ENCODE assay signal across 8 cellular contexts in the genomic region with DNA sequence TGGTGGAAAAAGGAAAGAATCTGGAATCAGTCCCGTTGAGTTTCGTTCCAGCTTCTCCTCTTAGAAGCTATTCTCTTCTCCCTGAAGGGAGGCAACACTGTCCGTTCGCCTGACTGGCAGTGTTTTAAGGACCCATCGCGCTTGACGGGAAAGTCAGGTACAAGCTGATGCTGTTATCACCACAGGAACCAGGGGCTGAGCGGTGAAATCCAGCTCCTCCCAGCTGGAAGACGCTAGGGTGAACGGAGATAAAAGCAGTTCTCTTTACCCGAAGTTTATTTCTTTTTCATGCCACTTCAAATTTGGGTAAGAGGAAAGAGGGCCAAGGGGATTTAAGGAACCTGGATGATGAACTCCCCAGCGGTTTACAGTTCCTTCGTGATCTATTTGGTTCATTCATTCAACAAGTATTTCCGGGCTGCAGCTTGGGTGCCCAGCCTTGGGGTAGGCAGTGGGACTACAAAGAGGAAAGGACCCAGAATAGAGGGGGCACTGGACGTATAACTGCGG. TPM values are rescaled to one million over a fixed set of nuclear protein-coding genes. Genes with fewer than 3 reads are reported as not detected.
A peak's percentile ranks its signal among the peaks of the same experiment; 100 is the strongest.
DNase-seq lines count a peak whose midpoint lies in the region; ATAC-seq and TF ChIP-seq lines count a peak whose summit lies in the region.

No MANE protein-coding gene starts in this region.

- H3K27me3 ChIP-seq in endocrine pancreas (ENCODE audit: control insufficient read depth, insufficient read depth, low read length) (no peaks in the 10 kb centered on the region), ovary (no peaks in the 10 kb centered on the region)

- H3K27ac Mint-ChIP-seq in HFFc6: no peak overlapping the region

- 5 to 8% (median 6%) methylated on average over 16 of the region's 16 CpGs for WGBS in ovary, 3 donors

- peaks cover 6% of the 10 kb centered on the region; the same call in 1 of the 2 replicates for H3K27me3 Mint-ChIP-seq in HFFc6 (ENCODE audit: insufficient read depth)

- H3K4me3 Mint-ChIP-seq in HFFc6: no peak overlapping the region

- peak overlapping the region; percentile 62 for H3K9ac ChIP-seq in endocrine pancreas (ENCODE audit: control insufficient read depth, insufficient read depth, low read length)

- H3K9me3 Mint-ChIP-seq in HFFc6: peaks cover 10% of the 10 kb centered on the region; the same call in 1 of the 2 replicates

- ATAC-seq in HG03521 (IDR thresholded peaks at IDR 0.05; ENCODE audit: unreplicated experiment) (no peak), HG02852 (IDR thresholded peaks at IDR 0.05; ENCODE audit: unreplicated experiment) (no peak)

- H3K9me3 ChIP-seq in endocrine pancreas (ENCODE audit: control insufficient read depth, low read length): no peaks in the 10 kb centered on the region
- no peaks in the 10 kb centered on the region for H3K9me3 ChIP-seq in ovary

- H3K4me1 ChIP-seq in endocrine pancreas (ENCODE audit: control insufficient read depth, insufficient read depth, low read length) (no peaks in the 10 kb centered on the region), ovary (ENCODE audit: insufficient read depth) (peaks cover 3% of the 10 kb centered on the region)

- H3K27ac ChIP-seq in ovary: no peak overlapping the region

- intact Hi-C loops in ovary (cut with DNase I): no loop called here

- H3K4me1 Mint-ChIP-seq in HFFc6 (ENCODE audit: low read depth): no peaks in the 10 kb centered on the region

- 0 out of 2 replicates have a peak, but pooled peaks cover 3% of the 10 kb centered on the region for H3K36me3 Mint-ChIP-seq in HFFc6 (ENCODE audit: low read depth)

- TF ChIP-seq POLR2A in ovary (IDR thresholded peaks at IDR 0.05): no peak

- DNase-seq in ELF-1 (ENCODE audit: low read depth, low spot score) (peak; percentile 49), NCI-H345 (lab: John Stamatoyannopoulos, UW) (peak; percentile 70), ovary (no peak), HFFc6 (no peak), G401 (ENCODE audit: low spot score) (no peak)

- no peak for TF ChIP-seq EP300 in ovary (IDR thresholded peaks at IDR 0.05)

- in situ Hi-C loops in G401 (cut with HindIII; ENCODE audit: low sequenced_read_pairs): no loop called here

- no peaks in the 10 kb centered on the region for H3K36me3 ChIP-seq in endocrine pancreas (ENCODE audit: control insufficient read depth, insufficient read depth, low read length)
- H3K36me3 ChIP-seq in ovary: no peaks in the 10 kb centered on the region

- peak overlapping the region; percentile 77 for H3K4me3 ChIP-seq in endocrine pancreas (ENCODE audit: control insufficient read depth, insufficient read depth, low read length)
- H3K4me3 ChIP-seq in ovary: peak overlapping the region; percentile 33

- TF ChIP-seq CTCF in ovary (IDR thresholded peaks at IDR 0.05) (no peak), HFFc6 (IDR thresholded peaks at IDR 0.05) (no peak)

RNA-seq across cellular contexts. Expression of a gene that starts 0.6 kb away (rescaled TPM):
- 1 to 10 TPM in 1 of 7 donors, under 1 TPM in 5, not detected in 1; 0.18 to 2.0 (median 0.62) TPM for total RNA-seq in ovary
- under 1 TPM; 0.05 to 0.27 TPM for polyA plus RNA-seq in ovary
- total RNA-seq in HFFc6 (2021; fragmentation: NEBNext Ultra II Directional; extraction: Animal tissue kit (Norgen Biotek cat#: 25700)): not detected
- not detected in 2 replicates for total RNA-seq in G401 (2014; rRNA removed; shearing (Covaris generic))

Comparison
In these comparisons a context has a peak if more than half of its experiments do, and no peak if none do; other contexts are left out.
1. DNase-seq: peak in ELF-1 (single experiment) and NCI-H345 (single experiment); none in ovary (0 of 5), HFFc6 (single experiment) and G401 (single experiment).